ENCODE assay signal across 19 cellular contexts in genomic region chr10:75493464-75493863, GRCh38.
"Had no signal": no experiment of that assay in that cellular context is flagged by ENCODE, and none has a peak within 500 bp of the region (broad histone marks: within the 10 kb centered on the region; RNA-seq: fewer than 3 reads in every experiment).

No MANE protein-coding gene starts in this region.

- H3K36me3 ChIP-seq: heart right ventricle, ovary, right atrium auricular region, suprapubic skin, thyroid gland, upper lobe of left lung, vagina had no signal

- DNase-seq: effector CD4-positive, alpha-beta T cell; endodermal cell; erythroblast; heart right ventricle; hypothalamus; kidney glomerular epithelial cell; mammary epithelial cell; mucosa of descending colon; naive thymus-derived CD8-positive, alpha-beta T cell; ovary; stimulated activated CD4-positive, alpha-beta T cell treated with anti-CD3 and anti-CD28 coated beads, Interleukin-2, amount 100 ng/mL, for 48 hours; stimulated activated naive CD4-positive, alpha-beta T cell treated with Interleukin-2 at 50 U/mL for 16 hours; thyroid gland; upper lobe of left lung had no signal

- H3K27me3 ChIP-seq: heart right ventricle, ovary, right atrium auricular region, suprapubic skin, thyroid gland, upper lobe of left lung, vagina had no signal

- ATAC-seq: heart right ventricle; mucosa of descending colon; naive thymus-derived CD8-positive, alpha-beta T cell had no signal

- H3K9me3 ChIP-seq: heart right ventricle, mucosa of descending colon, ovary, right atrium auricular region, suprapubic skin, thyroid gland, upper lobe of left lung, vagina had no signal

- H3K4me2 ChIP-seq: smooth muscle cell had no signal

- H3K4me3 ChIP-seq: coronary artery, heart right ventricle, mucosa of descending colon, ovary, right atrium auricular region, smooth muscle cell, suprapubic skin, thyroid gland, upper lobe of left lung, vagina had no signal

- H3K4me1 ChIP-seq: suprapubic skin, thyroid gland, upper lobe of left lung had no signal

- H3K27ac ChIP-seq: coronary artery, heart right ventricle, ovary, right atrium auricular region, suprapubic skin, thyroid gland, upper lobe of left lung, vagina had no signal
